In genomic region chr4:153486281-153487151, GRCh38 we compare ENCODE assay signal across 8 cellular contexts. TPM values are rescaled to one million over a fixed set of nuclear protein-coding genes. Genes with fewer than 3 reads are reported as not detected.
DNase-seq lines count a peak whose midpoint lies in the region; ATAC-seq and TF ChIP-seq lines count a peak whose summit lies in the region.

No MANE protein-coding gene starts in this region.

- H3K9me3 Mint-ChIP-seq in endothelial cell (ENCODE audit: unreplicated experiment), result no peaks in the 10 kb centered on the region

- H3K27ac Mint-ChIP-seq in endothelial cell (ENCODE audit: unreplicated experiment), result no peak overlapping the region

- no peak for TF ChIP-seq CTCF in endothelial cell (IDR thresholded peaks at IDR 0.05; ENCODE audit: unreplicated experiment)

- in situ Hi-C loops in T47D (cut with HindIII; ENCODE audit: low pct_unique_long_range_greater_than_20kb, low sequenced_read_pairs), result no loop called here

- no peak for ATAC-seq in HG02588 (IDR thresholded peaks at IDR 0.05; ENCODE audit: unreplicated experiment)
- no peak for ATAC-seq in GM21737 (IDR thresholded peaks at IDR 0.05; ENCODE audit: unreplicated experiment)

- peaks cover 36% of the 10 kb centered on the region for H3K4me1 Mint-ChIP-seq in endothelial cell (ENCODE audit: unreplicated experiment)

- H3K36me3 Mint-ChIP-seq in endothelial cell (ENCODE audit: low read depth, unreplicated experiment), result peaks cover 6% of the 10 kb centered on the region

- DNase-seq in ELF-1 (ENCODE audit: low read depth, low spot score), result peak; percentile 88
- peak; percentile 2 for DNase-seq in NCI-H2107 (lab: John Stamatoyannopoulos, UW)
- peak; percentile 35 to 87 for DNase-seq in T47D (ENCODE audit: low read depth in 1 of 2, low spot score in 1 of 2)
- peak; percentile 68 for DNase-seq in myocyte (ENCODE audit: low read depth)
- DNase-seq in endothelial cell (ENCODE audit: low spot score), result no peak
- no peak for DNase-seq in NK-92 treated with Interleukin-12 subunit alpha and Interleukin-12 subunit beta, amount 100 ng/mL, for 24 hours (lab: John Stamatoyannopoulos, UW)

- peaks cover 6% of the 10 kb centered on the region for H3K27me3 Mint-ChIP-seq in endothelial cell (ENCODE audit: unreplicated experiment)

- H3K4me3 Mint-ChIP-seq in endothelial cell (ENCODE audit: unreplicated experiment), result no peak overlapping the region

RNA-seq across cellular contexts. Expression of gene TMEM131L, which starts 20.4 kb away (rescaled TPM):
- total RNA-seq in myocyte (12.1 and 13.3 TPM in 2 replicates), endothelial cell (ENCODE audit: unreplicated experiment) (29.8 TPM)
- 3.8 TPM for polyA plus RNA-seq in myocyte (2012)

Comparison
In these comparisons a context has a peak if more than half of its experiments do, and no peak if none do; other contexts are left out.
1. DNase-seq: peak in ELF-1 (single experiment), NCI-H2107 (single experiment), T47D (2 of 2) and myocyte (single experiment); none in endothelial cell (single experiment) and NK-92 treated with Interleukin-12 subunit alpha and Interleukin-12 subunit beta, amount 100 ng/mL, for 24 hours (single experiment).